ENCODE assay signal across 11 cellular contexts in genomic region chr4:7034262-7035081, GRCh38. TPM values are rescaled to one million over a fixed set of nuclear protein-coding genes. Genes with fewer than 3 reads are reported as not detected.
DNase-seq lines count a peak whose midpoint lies in the region; ATAC-seq and TF ChIP-seq lines count a peak whose summit lies in the region.
"Had no signal": no experiment of that assay in that cellular context is flagged by ENCODE, and none has a peak within 500 bp of the region (broad histone marks: within the 10 kb centered on the region; RNA-seq: fewer than 3 reads in every experiment).

No MANE protein-coding gene starts in this region.

- peak overlapping the region; percentile 86 for H3K27ac Mint-ChIP-seq in Caco-2 (ENCODE audit: unreplicated experiment)
- no peak overlapping the region for H3K27ac Mint-ChIP-seq in activated naive CD4-positive, alpha-beta T cell treated with anti-CD3 and anti-CD28 coated beads for 36 hours
- H3K27ac Mint-ChIP-seq: activated T-helper 1 cell treated with anti-CD3 and anti-CD28 coated beads, Interleukin-12 subunit alpha, Interleukin-12 subunit beta, Interleukin-2, Interleukin-4 antibody, amounts not matched to agents 30 ng/mL and 10 ng/mL and 1 ng/mL, durations not matched to agents 14 hours and 24 hours and 36 hours; nephron had no signal

- H4K8ac ChIP-seq in IMR-90 (ENCODE audit: low read depth in 2 of 2, low read length in 2 of 2): peak overlapping the region; percentile 55 to 60
- peak overlapping the region; percentile 33 for H4K8ac ChIP-seq in mesenchymal stem cell (ENCODE audit: low read length)

- no peaks in the 10 kb centered on the region for H3K27me3 Mint-ChIP-seq in Caco-2 (ENCODE audit: insufficient read depth, unreplicated experiment)
- no peaks in the 10 kb centered on the region for H3K27me3 Mint-ChIP-seq in activated naive CD4-positive, alpha-beta T cell treated with anti-CD3 and anti-CD28 coated beads for 36 hours (ENCODE audit: low read depth)

- H3K4me2 ChIP-seq in IMR-90 (ENCODE audit: low read depth, low read length): no peak overlapping the region
- H3K4me2 ChIP-seq in mammary epithelial cell (ENCODE audit: insufficient read depth, low read depth, low read length): no peak overlapping the region
- H3K4me2 ChIP-seq in mesenchymal stem cell (ENCODE audit: low read length, poor library complexity, severe bottlenecking): no peak overlapping the region

- peak overlapping the region; percentile 89 for H2AK9ac ChIP-seq in IMR-90 (replicated peaks; ENCODE audit: low read depth, low read length, poor library complexity)

- peak; percentile 67 to 77 for DNase-seq in Caco-2
- peak; percentile 67 for DNase-seq in IMR-90
- DNase-seq in mammary epithelial cell: peak; percentile 9
- peak; percentile 76 for DNase-seq in mesenchymal stem cell
- no peak for DNase-seq in stimulated activated CD4-positive, alpha-beta T cell treated with anti-CD3 and anti-CD28 coated beads, Interleukin-2, amount 100 ng/mL, for 24 hours
- no peak for DNase-seq in T1000 (lab: John Stamatoyannopoulos, UW)
- no peak for DNase-seq in activated naive CD4-positive, alpha-beta T cell treated with anti-CD3 and anti-CD28 coated beads for 36 hours
- DNase-seq in cerebellum (ENCODE audit: low spot score): no peak
- DNase-seq: T-helper 2 cell had no signal

- no peaks in the 10 kb centered on the region for H3K27me3 ChIP-seq in Caco-2 (replicated peaks; ENCODE audit: control insufficient read depth, insufficient read depth, low read length)
- no peaks in the 10 kb centered on the region for H3K27me3 ChIP-seq in IMR-90 (ENCODE audit: control insufficient read depth, insufficient read depth, low read length)
- H3K27me3 ChIP-seq in mammary epithelial cell (ENCODE audit: insufficient read depth, low read length): no peaks in the 10 kb centered on the region
- H3K27me3 ChIP-seq in mesenchymal stem cell (ENCODE audit: control insufficient read depth in 1 of 2, insufficient read depth in 1 of 2, low read length in 2 of 2): no peaks in the 10 kb centered on the region

- H2AK5ac ChIP-seq in IMR-90 (ENCODE audit: low read depth, low read length) (peak overlapping the region; percentile 75), mesenchymal stem cell (ENCODE audit: low read length, severe bottlenecking) (peak overlapping the region; percentile 5)

- peak; percentile 86 for ATAC-seq in IMR-90 (ENCODE audit: low read depth)

- peak overlapping the region; percentile 48 for H3K27ac ChIP-seq in IMR-90 (ENCODE audit: insufficient read depth, low read length)
- H3K27ac ChIP-seq in mammary epithelial cell (ENCODE audit: insufficient read depth, low read depth, low read length): no peak overlapping the region
- no peak overlapping the region for H3K27ac ChIP-seq in mesenchymal stem cell (ENCODE audit: low read length, poor library complexity, severe bottlenecking)

- peaks cover 14% of the 10 kb centered on the region for H3K9me1 ChIP-seq in IMR-90 (ENCODE audit: insufficient read depth, low read length)

- H3K4me1 ChIP-seq in Caco-2 (peaks cover 14% of the 10 kb centered on the region), IMR-90 (ENCODE audit: control insufficient read depth, insufficient read depth, low read length) (peaks cover 9% of the 10 kb centered on the region), mammary epithelial cell (ENCODE audit: insufficient read depth, low read length) (peaks cover 10% of the 10 kb centered on the region), mesenchymal stem cell (ENCODE audit: control insufficient read depth, insufficient read depth, low read depth, low read length) (peaks cover 46% of the 10 kb centered on the region)

- in situ Hi-C loops in IMR-90 (cut with MboI; ENCODE audit: low sequenced_read_pairs): no loop called here
- in situ Hi-C loops in mammary epithelial cell (cut with MboI; ENCODE audit: low sequenced_read_pairs in 2 of 2): no loop called here

- H4K91ac ChIP-seq in IMR-90 (ENCODE audit: insufficient read depth, low read depth, low read length) (peak overlapping the region; percentile 73), mesenchymal stem cell (ENCODE audit: low read length) (peak overlapping the region; percentile 27)

- no peaks in the 10 kb centered on the region for H3K9me3 ChIP-seq in Caco-2
- H3K9me3 ChIP-seq in IMR-90 (ENCODE audit: control insufficient read depth, insufficient read depth, low read length): no peaks in the 10 kb centered on the region
- H3K9me3 ChIP-seq in mammary epithelial cell (replicated peaks; ENCODE audit: insufficient read depth, low read length): no peaks in the 10 kb centered on the region
- H3K9me3 ChIP-seq in mesenchymal stem cell (ENCODE audit: control insufficient read depth, low read length): no peaks in the 10 kb centered on the region

- H3K79me1 ChIP-seq in IMR-90 (ENCODE audit: low read depth in 1 of 2, low read length in 2 of 2): peaks cover 0 to 11% of the 10 kb centered on the region in 2 experiments; a peak in 1 of 4 replicates
- peaks cover 8% of the 10 kb centered on the region for H3K79me1 ChIP-seq in mesenchymal stem cell (replicated peaks; ENCODE audit: low read length, poor library complexity, severe bottlenecking)

- no peak for TF ChIP-seq POLR2A in IMR-90 (IDR thresholded peaks at IDR 0.05; ENCODE audit: low read depth, low read length)

- H3K36me3 Mint-ChIP-seq in Caco-2 (ENCODE audit: insufficient read depth, unreplicated experiment): peaks cover 38% of the 10 kb centered on the region
- H3K36me3 Mint-ChIP-seq in activated naive CD4-positive, alpha-beta T cell treated with anti-CD3 and anti-CD28 coated beads for 36 hours (ENCODE audit: low read depth): no peaks in the 10 kb centered on the region

- no peak overlapping the region for H2BK12ac ChIP-seq in mesenchymal stem cell (ENCODE audit: low read length in 2 of 2)

- H3K4me3 ChIP-seq in Caco-2 (ENCODE audit: low read depth, low read length) (no peak overlapping the region), IMR-90 (ENCODE audit: insufficient read depth, low read depth, low read length) (no peak overlapping the region), mammary epithelial cell (replicated peaks in 1 of 3; ENCODE audit: insufficient read depth in 1 of 3, low read depth in 2 of 3, low read length in 3 of 3) (no peak overlapping the region), mesenchymal stem cell (ENCODE audit: insufficient read depth in 1 of 2, low read depth in 1 of 2, low read length in 2 of 2) (no peak overlapping the region)

- H2AFZ ChIP-seq in IMR-90 (replicated peaks; ENCODE audit: low read length, poor library complexity) (peak overlapping the region; percentile 82), mammary epithelial cell (ENCODE audit: low read depth, low read length) (no peak overlapping the region), mesenchymal stem cell (ENCODE audit: low read depth, low read length) (no peak overlapping the region)

- dilution Hi-C loops in IMR-90 (cut with HindIII; ENCODE audit: low sequenced_read_pairs, unreplicated experiment): no loop called here
- dilution Hi-C loops in mammary epithelial cell (cut with HindIII; ENCODE audit: low sequenced_read_pairs): no loop called here

- 65% methylated on average over 10 of the region's 20 CpGs; no CpG with 5 or more reads in 1 of the 2 experiments for WGBS in IMR-90 (ENCODE audit: extremely low coverage in 2 of 2, insufficient read length in 1 of 2), 2 experiments
- 71% methylated on average over 20 of the region's 20 CpGs for WGBS in mammary epithelial cell (ENCODE audit: low coverage, missing lambda C conversion rate)
- 79% methylated on average over 20 of the region's 20 CpGs for WGBS in mesenchymal stem cell

- H3K9me3 Mint-ChIP-seq in Caco-2 (ENCODE audit: unreplicated experiment): no peaks in the 10 kb centered on the region
- no peaks in the 10 kb centered on the region for H3K9me3 Mint-ChIP-seq in activated naive CD4-positive, alpha-beta T cell treated with anti-CD3 and anti-CD28 coated beads for 36 hours
- H3K9me3 Mint-ChIP-seq: activated T-helper 1 cell treated with anti-CD3 and anti-CD28 coated beads, Interleukin-12 subunit alpha, Interleukin-12 subunit beta, Interleukin-2, Interleukin-4 antibody, amounts not matched to agents 30 ng/mL and 10 ng/mL and 1 ng/mL, durations not matched to agents 14 hours and 24 hours and 36 hours; nephron had no signal

- peaks cover 11% of the 10 kb centered on the region for H3K4me1 Mint-ChIP-seq in Caco-2 (ENCODE audit: low read depth, unreplicated experiment)
- H3K4me1 Mint-ChIP-seq in activated naive CD4-positive, alpha-beta T cell treated with anti-CD3 and anti-CD28 coated beads for 36 hours (ENCODE audit: low read depth): peaks cover 9% of the 10 kb centered on the region
- H3K4me1 Mint-ChIP-seq: nephron had no signal

- H3K4me3 Mint-ChIP-seq in Caco-2 (ENCODE audit: unreplicated experiment): no peak overlapping the region
- H3K4me3 Mint-ChIP-seq in activated naive CD4-positive, alpha-beta T cell treated with anti-CD3 and anti-CD28 coated beads for 36 hours: no peak overlapping the region
- H3K4me3 Mint-ChIP-seq: activated T-helper 1 cell treated with anti-CD3 and anti-CD28 coated beads, Interleukin-12 subunit alpha, Interleukin-12 subunit beta, Interleukin-2, Interleukin-4 antibody, amounts not matched to agents 30 ng/mL and 10 ng/mL and 1 ng/mL, durations not matched to agents 14 hours and 24 hours and 36 hours; nephron had no signal

- CTCF ChIA-PET in Caco-2 (lab: Charles Lee) (interaction anchor here (0.7 to 1.6 kb wide), 5 partner anchors 8 to 50 kb away, joined by 3 to 12 read pairs (median 4); partner anchors contain the start of genes GRPEL1 and TADA2B), IMR-90 (lab: Yijun Ruan, JAX) (interaction anchor here (1.2 kb wide), 1 partner anchor 10 kb away, joined by 3 read pairs; no protein-coding TSS in a partner anchor), mammary epithelial cell (lab: Charles Lee; ENCODE audit: low non-redundant PET) (no interaction called here)
- CTCF ChIA-PET in activated naive CD4-positive, alpha-beta T cell treated with anti-CD3 and anti-CD28 coated beads for 36 hours (lab: Charles Lee): interaction anchor here (1.1 kb wide), 1 partner anchor 37 kb away, joined by 4 read pairs; no protein-coding TSS in a partner anchor

- H3K9ac ChIP-seq in IMR-90 (ENCODE audit: low read depth, low read length) (no peak overlapping the region), mammary epithelial cell (ENCODE audit: insufficient read depth, low read length) (no peak overlapping the region), mesenchymal stem cell (ENCODE audit: low read length) (peak overlapping the region; percentile 14)

- H4K20me1 ChIP-seq in IMR-90 (ENCODE audit: insufficient read depth, low read length): no peaks in the 10 kb centered on the region; the same call in 1 of the 2 replicates
- no peaks in the 10 kb centered on the region for H4K20me1 ChIP-seq in mammary epithelial cell (ENCODE audit: insufficient read depth, low read length)

- POLR2A ChIA-PET in Caco-2 (lab: Charles Lee) (interaction anchor here (0.6 to 1.5 kb wide), 3 partner anchors 9 to 177 kb away, joined by 3 to 8 read pairs (median 4); partner anchors contain the start of genes GRPEL1 and TADA2B), IMR-90 (lab: Charles Lee; ENCODE audit: unreplicated experiment) (interaction anchor here (0.6 to 1.0 kb wide), 2 partner anchors 123 to 125 kb away, joined by 3 read pairs; partner anchors contain the start of gene TBC1D14)

- TF ChIP-seq RAD21 in IMR-90 (IDR thresholded peaks at IDR 0.05; ENCODE audit: low read length): no peak

- peak overlapping the region; percentile 39; the same call in 1 of the 2 replicates for H3K18ac ChIP-seq in IMR-90 (ENCODE audit: low read depth, low read length)
- peak overlapping the region; percentile 14 to 38 for H3K18ac ChIP-seq in mesenchymal stem cell (ENCODE audit: low read depth in 1 of 2, low read length in 2 of 2)

- H3K56ac ChIP-seq in IMR-90 (ENCODE audit: extremely low read depth, insufficient read depth, low read length): no peak overlapping the region

- TF ChIP-seq CTCF in Caco-2 (IDR thresholded peaks at IDR 0.05; ENCODE audit: insufficient read depth in 1 of 2, low read depth in 1 of 2, low read length in 1 of 2, severe bottlenecking in 1 of 2, unreplicated experiment in 1 of 2): peak in 1 of 2 experiments; percentile 19
- no peak for TF ChIP-seq CTCF in IMR-90 (conservative IDR thresholded peaks at IDR 0.05; ENCODE audit: low read depth, low read length)
- TF ChIP-seq CTCF in mammary epithelial cell (conservative IDR thresholded peaks at IDR 0.05 in 1 of 2, IDR thresholded peaks at IDR 0.05 in 1 of 2; ENCODE audit: extremely low read depth in 1 of 2, insufficient read depth in 1 of 2, low read depth in 1 of 2, low read length in 2 of 2): no peak

- H2BK20ac ChIP-seq in IMR-90 (ENCODE audit: low read depth, low read length): peak overlapping the region; percentile 22

- H2BK120ac ChIP-seq in IMR-90 (ENCODE audit: low read depth, low read length) (peak overlapping the region; percentile 74), mesenchymal stem cell (ENCODE audit: low read depth, low read length) (no peak overlapping the region)

- BruUV-seq in Caco-2 (replicated peaks; lab: Mats Ljungman, UMichigan) (no TSS peak), IMR-90 (replicated peaks; lab: Mats Ljungman, UMichigan) (no TSS peak), mammary epithelial cell (replicated peaks; lab: Mats Ljungman, UMichigan) (no TSS peak)

- peak overlapping the region; percentile 53; the same call in 1 of the 2 replicates for H3K14ac ChIP-seq in IMR-90 (replicated peaks; ENCODE audit: low read depth, low read length)
- H3K14ac ChIP-seq in mesenchymal stem cell (ENCODE audit: low read length in 2 of 2): peak overlapping the region in 1 of 2 experiments; percentile 51

- H3K36me3 ChIP-seq in Caco-2 (ENCODE audit: control insufficient read depth, insufficient read depth, low read length): 0 out of 2 replicates have a peak, but pooled peaks cover 2% of the 10 kb centered on the region
- H3K36me3 ChIP-seq in IMR-90 (ENCODE audit: control insufficient read depth, insufficient read depth, low read length): peaks cover 36% of the 10 kb centered on the region
- H3K36me3 ChIP-seq in mammary epithelial cell (ENCODE audit: insufficient read depth, low read length): peaks cover 8% of the 10 kb centered on the region
- H3K36me3 ChIP-seq in mesenchymal stem cell (ENCODE audit: control insufficient read depth in 1 of 2, insufficient read depth in 2 of 2, low read depth in 1 of 2, low read length in 2 of 2): peaks cover 25 to 30% of the 10 kb centered on the region in 2 experiments

- H2BK15ac ChIP-seq in IMR-90 (ENCODE audit: low read depth, low read length) (peak overlapping the region; percentile 65; the same call in 1 of the 3 replicates), mesenchymal stem cell (ENCODE audit: low read depth, poor library complexity, severe bottlenecking) (no peak overlapping the region)

- intact Hi-C loops in Caco-2 (cut with micrococcal nuclease; ENCODE audit: unreplicated experiment): no loop called here
- intact Hi-C loops in IMR-90 (cut with micrococcal nuclease): no loop called here
- intact Hi-C loops in mammary epithelial cell (cut with micrococcal nuclease): no loop called here
- intact Hi-C loops in activated naive CD4-positive, alpha-beta T cell treated with anti-CD3 and anti-CD28 coated beads for 36 hours (cut with micrococcal nuclease): no loop called here

- H3K23ac ChIP-seq in IMR-90 (ENCODE audit: low read depth, low read length) (peak overlapping the region; percentile 71; the same call in 1 of the 2 replicates), mesenchymal stem cell (ENCODE audit: low read length in 2 of 2) (peak overlapping the region in 1 of 2 experiments; percentile 87)

- H4K5ac ChIP-seq in IMR-90 (ENCODE audit: low read depth, low read length): peak overlapping the region; percentile 5; the same call in 1 of the 2 replicates

- H3K79me2 ChIP-seq in mammary epithelial cell (ENCODE audit: insufficient read depth, low read length): no peaks in the 10 kb centered on the region

- H2BK5ac ChIP-seq in IMR-90 (ENCODE audit: low read depth, low read length, poor library complexity, severe bottlenecking) (peak overlapping the region; percentile 52), mesenchymal stem cell (ENCODE audit: low read depth, low read length, poor library complexity, severe bottlenecking) (peak overlapping the region; percentile 59)

- peak overlapping the region; percentile 63 for H3K4ac ChIP-seq in IMR-90 (ENCODE audit: low read depth, low read length)
- H3K4ac ChIP-seq in mesenchymal stem cell (ENCODE audit: low read depth in 1 of 2, low read length in 2 of 2): peak overlapping the region in 1 of 2 experiments; percentile 19

RNA-seq across cellular contexts. Expression of gene TADA2B, which starts 8.7 kb away (rescaled TPM):
- 17.2 and 21.8 TPM in 2 replicates for total RNA-seq in Caco-2 (2022)
- total RNA-seq in IMR-90 (2012; rRNA removed): 6.1 and 8.1 TPM in 2 replicates
- polyA plus RNA-seq in IMR-90 (2012; rRNA removed): 8.1 and 8.6 TPM in 2 replicates
- polyA plus RNA-seq in IMR-90 (2012; cell fraction: cytosol; rRNA removed): 5.2 and 6.9 TPM in 2 replicates
- polyA plus RNA-seq in IMR-90 (2012; cell fraction: nucleus; rRNA removed; ENCODE audit: low replicate concordance): 5.7 and 6.6 TPM in 2 replicates
- total RNA-seq in mammary epithelial cell: 10 to 100 TPM; 13.3 to 17.2 TPM
- 6.7 TPM for polyA plus RNA-seq in mammary epithelial cell
- polyA minus RNA-seq in mammary epithelial cell: 9.5 TPM
- polyA plus RNA-seq in mesenchymal stem cell (2013, experiment 1 of 2): 13.5 TPM
- 14.1 TPM for polyA plus RNA-seq in mesenchymal stem cell (2013, experiment 2 of 2)
- 1 to 10 TPM; 8.2 to 9.9 TPM for total RNA-seq in activated naive CD4-positive, alpha-beta T cell treated with anti-CD3 and anti-CD28 coated beads for 36 hours
- total RNA-seq in cerebellum: 15.8 TPM

RNA-seq across cellular contexts. Expression of gene GRPEL1, which starts 33.4 kb away (rescaled TPM):
- total RNA-seq in Caco-2 (2022) (47.3 and 51.7 TPM in 2 replicates), IMR-90 (2012; rRNA removed) (33.0 and 48.6 TPM in 2 replicates), mammary epithelial cell (10 to 100 TPM; 18.5 to 66.1 TPM), cerebellum (12.2 TPM)
- polyA plus RNA-seq in IMR-90 (2012; rRNA removed) (32.0 and 33.9 TPM in 2 replicates), mammary epithelial cell (60.2 TPM)
- 9.0 and 14.6 TPM in 2 replicates for polyA plus RNA-seq in IMR-90 (2012; cell fraction: cytosol; rRNA removed)
- 5.0 and 19.1 TPM in 2 replicates for polyA plus RNA-seq in IMR-90 (2012; cell fraction: nucleus; rRNA removed; ENCODE audit: low replicate concordance)
- 77.2 TPM for polyA minus RNA-seq in mammary epithelial cell
- 21.0 TPM for polyA plus RNA-seq in mesenchymal stem cell (2013, experiment 1 of 2)
- polyA plus RNA-seq in mesenchymal stem cell (2013, experiment 2 of 2): 23.6 TPM
- total RNA-seq in activated naive CD4-positive, alpha-beta T cell treated with anti-CD3 and anti-CD28 coated beads for 36 hours: 10 to 100 TPM; 53.7 to 53.9 TPM

Comparison
In these comparisons a context has a peak if more than half of its experiments do, and no peak if none do; other contexts are left out.
1. DNase-seq: peak in Caco-2 (2 of 2), IMR-90 (single experiment), mammary epithelial cell (single experiment) and mesenchymal stem cell (single experiment); none in stimulated activated CD4-positive, alpha-beta T cell treated with anti-CD3 and anti-CD28 coated beads, Interleukin-2, amount 100 ng/mL, for 24 hours (0 of 2), T1000 (single experiment), activated naive CD4-positive, alpha-beta T cell treated with anti-CD3 and anti-CD28 coated beads for 36 hours (single experiment) and cerebellum (single experiment).